Comparison of ENCODE assay signal across 17 cellular contexts in the genomic region with DNA sequence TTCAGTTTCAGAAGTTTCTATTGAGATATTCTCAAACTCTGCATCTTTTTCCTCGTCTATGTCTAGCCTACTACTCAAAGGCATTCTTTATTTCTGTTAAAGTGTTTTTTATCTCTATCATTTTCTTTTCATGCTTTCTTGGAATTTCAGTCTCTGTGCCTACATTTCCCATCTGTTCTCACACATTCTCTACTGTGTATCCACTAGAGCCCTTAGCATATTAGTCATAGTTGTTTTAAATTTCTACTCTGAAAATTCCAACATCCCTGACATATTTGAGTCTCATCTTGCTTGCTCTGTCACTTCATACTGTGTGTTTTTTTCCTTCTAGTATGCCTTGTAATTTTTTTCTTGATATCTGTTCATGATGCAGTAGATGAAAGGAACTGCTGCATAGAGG.
DNase-seq lines count a peak whose midpoint lies in the region; ATAC-seq and TF ChIP-seq lines count a peak whose summit lies in the region.
"Had no signal": no experiment of that assay in that cellular context is flagged by ENCODE, and none has a peak within 500 bp of the region (broad histone marks: within the 10 kb centered on the region; RNA-seq: fewer than 3 reads in every experiment).

No MANE protein-coding gene starts in this region.

- DNase-seq in AG08396 (ENCODE audit: low spot score) (peak; percentile 27), SJCRH30 (no peak), fibroblast of gingiva (ENCODE audit: low read depth) (peak; percentile 52), osteocyte (ENCODE audit: extremely low spot score, unreplicated experiment) (no peak), HT-29 (ENCODE audit: low spot score) (no peak), right cardiac atrium (no peak)
- DNase-seq in activated naive CD4-positive, alpha-beta T cell treated with anti-CD3 and anti-CD28 coated beads, Interleukin-2, amount 10 ng/mL, durations not matched to agents 7 days and 5 days = no peak
- DNase-seq: activated CD4-positive, alpha-beta T cell treated with anti-CD3 and anti-CD28 coated beads for 48 hours; activated T-cell treated with anti-CD3 and anti-CD28 coated beads, Interleukin-2, amount 50 U/mL, for 72 hours; DND-41; NCI-H1092 treated with DMSO at 0.1 percent for 48 hours; NCI-H2227 treated with DMSO at 0.1 percent for 48 hours; nucleus accumbens; T-helper 17 cell had no signal

- H3K27me3 Mint-ChIP-seq in osteocyte (ENCODE audit: unreplicated experiment) = no peaks in the 10 kb centered on the region
- H3K27me3 Mint-ChIP-seq in activated naive CD4-positive, alpha-beta T cell treated with anti-CD3 and anti-CD28 coated beads, Interleukin-2, amount 10 ng/mL, durations not matched to agents 7 days and 5 days = no peaks in the 10 kb centered on the region
- H3K27me3 Mint-ChIP-seq: T-helper 17 cell had no signal

- TF ChIP-seq CTCF in osteocyte (IDR thresholded peaks at IDR 0.05) = no peak

- peak overlapping the region; percentile 77 for H3K27ac Mint-ChIP-seq in osteocyte (ENCODE audit: unreplicated experiment)
- no peak overlapping the region for H3K27ac Mint-ChIP-seq in activated naive CD4-positive, alpha-beta T cell treated with anti-CD3 and anti-CD28 coated beads, Interleukin-2, amount 10 ng/mL, durations not matched to agents 7 days and 5 days
- H3K27ac Mint-ChIP-seq: activated T-cell treated with anti-CD3 and anti-CD28 coated beads, Interleukin-2, amount 50 U/mL, for 72 hours; T-helper 17 cell had no signal

- H3K4me1 ChIP-seq in SJCRH30 (peaks cover 11% of the 10 kb centered on the region), right cardiac atrium (ENCODE audit: control insufficient read depth, insufficient read depth, low read length) (no peaks in the 10 kb centered on the region)

- no peaks in the 10 kb centered on the region for H3K27me3 ChIP-seq in SJCRH30
- no peaks in the 10 kb centered on the region for H3K27me3 ChIP-seq in right cardiac atrium (ENCODE audit: control insufficient read depth, insufficient read depth)

- H3K4me3 ChIP-seq in SJCRH30 = no peak overlapping the region
- H3K4me3 ChIP-seq in right cardiac atrium (ENCODE audit: low read length) = no peak overlapping the region
- H3K4me3 ChIP-seq: GM12878 had no signal

- peaks cover 34% of the 10 kb centered on the region for H3K4me1 Mint-ChIP-seq in osteocyte (ENCODE audit: unreplicated experiment)
- peaks cover 3% of the 10 kb centered on the region for H3K4me1 Mint-ChIP-seq in activated naive CD4-positive, alpha-beta T cell treated with anti-CD3 and anti-CD28 coated beads, Interleukin-2, amount 10 ng/mL, durations not matched to agents 7 days and 5 days
- H3K4me1 Mint-ChIP-seq: T-helper 17 cell had no signal

- H3K36me3 Mint-ChIP-seq in osteocyte (ENCODE audit: unreplicated experiment) = peaks cover 12% of the 10 kb centered on the region
- H3K36me3 Mint-ChIP-seq in activated naive CD4-positive, alpha-beta T cell treated with anti-CD3 and anti-CD28 coated beads, Interleukin-2, amount 10 ng/mL, durations not matched to agents 7 days and 5 days = no peaks in the 10 kb centered on the region

- 65% methylated on average over 1 of the region's 1 CpG for WGBS in right cardiac atrium

- CTCF ChIA-PET in activated naive CD4-positive, alpha-beta T cell treated with anti-CD3 and anti-CD28 coated beads, Interleukin-2, amount 10 ng/mL, durations not matched to agents 7 days and 5 days (lab: Charles Lee) = no interaction called here

- H3K9me3 Mint-ChIP-seq in osteocyte (ENCODE audit: unreplicated experiment) = peaks cover 17% of the 10 kb centered on the region
- peaks cover 3% of the 10 kb centered on the region for H3K9me3 Mint-ChIP-seq in activated naive CD4-positive, alpha-beta T cell treated with anti-CD3 and anti-CD28 coated beads, Interleukin-2, amount 10 ng/mL, durations not matched to agents 7 days and 5 days

- H3K9me3 ChIP-seq in SJCRH30 (replicated peaks) = peaks cover 12% of the 10 kb centered on the region
- H3K9me3 ChIP-seq in right cardiac atrium (ENCODE audit: control insufficient read depth, low read length) = no peaks in the 10 kb centered on the region

- H3K36me3 ChIP-seq in SJCRH30 = no peaks in the 10 kb centered on the region

- H3K27ac ChIP-seq in SJCRH30 (peak overlapping the region; percentile 38), right cardiac atrium (ENCODE audit: low read length) (no peak overlapping the region)

- H3K4me3 Mint-ChIP-seq in osteocyte (ENCODE audit: unreplicated experiment) = no peak overlapping the region
- no peak overlapping the region for H3K4me3 Mint-ChIP-seq in activated naive CD4-positive, alpha-beta T cell treated with anti-CD3 and anti-CD28 coated beads, Interleukin-2, amount 10 ng/mL, durations not matched to agents 7 days and 5 days
- H3K4me3 Mint-ChIP-seq: activated T-cell treated with anti-CD3 and anti-CD28 coated beads, Interleukin-2, amount 50 U/mL, for 72 hours; T-helper 17 cell had no signal

- intact Hi-C loops in right cardiac atrium (cut with DNase I) = no loop called here

- ATAC-seq in right cardiac atrium = no peak
- ATAC-seq in GM19328 (IDR thresholded peaks at IDR 0.05; ENCODE audit: unreplicated experiment) = no peak
- ATAC-seq: activated T-cell treated with anti-CD3 and anti-CD28 coated beads, Interleukin-2, amount 50 U/mL, for 72 hours; Panc1; T-helper 17 cell had no signal

Comparison
In these comparisons a context has a peak if more than half of its experiments do, and no peak if none do; other contexts are left out.
1. DNase-seq: peak in AG08396 (single experiment) and fibroblast of gingiva (single experiment); none in SJCRH30 (0 of 2), osteocyte (single experiment), HT-29 (single experiment), activated naive CD4-positive, alpha-beta T cell treated with anti-CD3 and anti-CD28 coated beads, Interleukin-2, amount 10 ng/mL, durations not matched to agents 7 days and 5 days (single experiment) and right cardiac atrium (0 of 3).